ENCODE assay signal across 18 cellular contexts in genomic region chr2:42103829-42104228, GRCh38. TPM values are rescaled to one million over a fixed set of nuclear protein-coding genes. Genes with fewer than 3 reads are reported as not detected.
DNase-seq lines count a peak whose midpoint lies in the region; TF ChIP-seq lines count a peak whose summit lies in the region.
"Had no signal": no experiment of that assay in that cellular context is flagged by ENCODE, and none has a peak within 500 bp of the region (broad histone marks: within the 10 kb centered on the region; RNA-seq: fewer than 3 reads in every experiment).

No MANE protein-coding gene starts in this region.

- H3K4me2 ChIP-seq in OCI-LY7 (ENCODE audit: low read length) (peak overlapping the region; percentile 72), hepatocyte (no peak overlapping the region)
- H3K4me2 ChIP-seq: SK-N-SH had no signal

- peaks cover 9% of the 10 kb centered on the region for H3K9me3 Mint-ChIP-seq in activated CD4-positive, alpha-beta T cell treated with anti-CD3 and anti-CD28 coated beads, Interleukin-2, amount 10 ng/mL, durations not matched to agents 24 days and 14 days
- peaks cover 10% of the 10 kb centered on the region for H3K9me3 Mint-ChIP-seq in activated CD4-positive, alpha-beta T cell treated with anti-CD3 and anti-CD28 coated beads, Interleukin-2, amount 10 ng/mL, durations not matched to agents 7 days and 5 days

- peak overlapping the region; percentile 52 for H3K27ac Mint-ChIP-seq in activated CD4-positive, alpha-beta T cell treated with anti-CD3 and anti-CD28 coated beads, Interleukin-2, amount 10 ng/mL, durations not matched to agents 24 days and 14 days
- H3K27ac Mint-ChIP-seq in activated CD4-positive, alpha-beta T cell treated with anti-CD3 and anti-CD28 coated beads, Interleukin-2, amount 10 ng/mL, durations not matched to agents 7 days and 5 days = no peak overlapping the region

- POLR2A ChIA-PET in activated CD4-positive, alpha-beta T cell treated with anti-CD3 and anti-CD28 coated beads, Interleukin-2, amount 10 ng/mL, durations not matched to agents 7 days and 5 days (lab: Charles Lee) = no interaction called here
- POLR2A ChIA-PET in OCI-LY7 (lab: Charles Lee) = interaction anchor here (1.0 kb wide), 1 partner anchor 38 kb away, joined by 3 read pairs; no protein-coding TSS in a partner anchor

- no peak for TF ChIP-seq CTCF in OCI-LY7 (conservative IDR thresholded peaks at IDR 0.05; ENCODE audit: low read length)
- TF ChIP-seq CTCF in hepatocyte (IDR thresholded peaks at IDR 0.05; ENCODE audit: poor library complexity) = no peak
- TF ChIP-seq CTCF in spleen (IDR thresholded peaks at IDR 0.05 in 8 of 11, conservative IDR thresholded peaks at IDR 0.05 in 3 of 11) = no peak

- BruUV-seq in OCI-LY7 (replicated peaks; lab: Mats Ljungman, UMichigan) = no TSS peak

- H3K4me1 Mint-ChIP-seq in activated CD4-positive, alpha-beta T cell treated with anti-CD3 and anti-CD28 coated beads, Interleukin-2, amount 10 ng/mL, durations not matched to agents 24 days and 14 days = peaks cover 45% of the 10 kb centered on the region
- peaks cover 31% of the 10 kb centered on the region for H3K4me1 Mint-ChIP-seq in activated CD4-positive, alpha-beta T cell treated with anti-CD3 and anti-CD28 coated beads, Interleukin-2, amount 10 ng/mL, durations not matched to agents 7 days and 5 days

- peaks cover 9% of the 10 kb centered on the region for H3K36me3 Mint-ChIP-seq in activated CD4-positive, alpha-beta T cell treated with anti-CD3 and anti-CD28 coated beads, Interleukin-2, amount 10 ng/mL, durations not matched to agents 24 days and 14 days (ENCODE audit: low read depth)
- H3K36me3 Mint-ChIP-seq in activated CD4-positive, alpha-beta T cell treated with anti-CD3 and anti-CD28 coated beads, Interleukin-2, amount 10 ng/mL, durations not matched to agents 7 days and 5 days (ENCODE audit: low read depth) = peaks cover 15% of the 10 kb centered on the region

- H3K36me3 ChIP-seq in OCI-LY7 (ENCODE audit: insufficient read depth, low read length) (no peaks in the 10 kb centered on the region; the same call in 1 of the 2 replicates), hepatocyte (replicated peaks; ENCODE audit: insufficient read depth, low read depth) (no peaks in the 10 kb centered on the region), spleen (no peaks in the 10 kb centered on the region), SJCRH30 (no peaks in the 10 kb centered on the region)
- H3K36me3 ChIP-seq: ovary, WERI-Rb-1 had no signal

- H3K9me3 ChIP-seq in OCI-LY7 (ENCODE audit: low read length) = 0 out of 2 replicates have a peak, but pooled peaks cover 11% of the 10 kb centered on the region
- H3K9me3 ChIP-seq in hepatocyte (ENCODE audit: low read depth) = no peaks in the 10 kb centered on the region
- H3K9me3 ChIP-seq in spleen = peaks cover 0 to 8% (median 1%) of the 10 kb centered on the region in 8 donors
- 0 out of 2 replicates have a peak, but pooled peaks cover 3% of the 10 kb centered on the region for H3K9me3 ChIP-seq in SJCRH30 (replicated peaks)
- H3K9me3 ChIP-seq: ovary, SK-N-SH had no signal

- H3K79me2 ChIP-seq in OCI-LY7 (ENCODE audit: insufficient read depth, low read depth, low read length) = no peaks in the 10 kb centered on the region
- no peaks in the 10 kb centered on the region for H3K79me2 ChIP-seq in hepatocyte

- CTCF ChIA-PET in activated CD4-positive, alpha-beta T cell treated with anti-CD3 and anti-CD28 coated beads, Interleukin-2, amount 10 ng/mL, durations not matched to agents 7 days and 5 days (lab: Charles Lee) = interaction anchor here (0.6 kb wide), 1 partner anchor 205 kb away, joined by 3 read pairs; no protein-coding TSS in a partner anchor
- CTCF ChIA-PET in OCI-LY7 (lab: Charles Lee; ENCODE audit: unreplicated experiment) = no interaction called here

- H4K20me1 ChIP-seq in OCI-LY7 (ENCODE audit: insufficient read depth, low read length) (no peaks in the 10 kb centered on the region), hepatocyte (ENCODE audit: insufficient read depth, poor library complexity, severe bottlenecking) (no peaks in the 10 kb centered on the region)

- H3K4me3 Mint-ChIP-seq in activated CD4-positive, alpha-beta T cell treated with anti-CD3 and anti-CD28 coated beads, Interleukin-2, amount 10 ng/mL, durations not matched to agents 24 days and 14 days = peak overlapping the region; percentile 30
- no peak overlapping the region for H3K4me3 Mint-ChIP-seq in activated CD4-positive, alpha-beta T cell treated with anti-CD3 and anti-CD28 coated beads, Interleukin-2, amount 10 ng/mL, durations not matched to agents 7 days and 5 days

- H3K27me3 Mint-ChIP-seq in activated CD4-positive, alpha-beta T cell treated with anti-CD3 and anti-CD28 coated beads, Interleukin-2, amount 10 ng/mL, durations not matched to agents 24 days and 14 days = no peaks in the 10 kb centered on the region
- H3K27me3 Mint-ChIP-seq in activated CD4-positive, alpha-beta T cell treated with anti-CD3 and anti-CD28 coated beads, Interleukin-2, amount 10 ng/mL, durations not matched to agents 7 days and 5 days = no peaks in the 10 kb centered on the region

- no peak for TF ChIP-seq POLR2A in spleen (IDR thresholded peaks at IDR 0.05)

- H3K4me1 ChIP-seq in OCI-LY7 (ENCODE audit: insufficient read depth, low read length, poor library complexity, severe bottlenecking) (peaks cover 65% of the 10 kb centered on the region), hepatocyte (ENCODE audit: insufficient read depth) (peaks cover 20% of the 10 kb centered on the region), spleen (peaks cover 83 to 100% (median 99%) of the 10 kb centered on the region in 6 donors), SJCRH30 (peaks cover 30% of the 10 kb centered on the region)

- H2AFZ ChIP-seq in OCI-LY7 (ENCODE audit: low read length) (no peak overlapping the region), hepatocyte (no peak overlapping the region)

- intact Hi-C loops in activated CD4-positive, alpha-beta T cell treated with anti-CD3 and anti-CD28 coated beads, Interleukin-2, amount 10 ng/mL, durations not matched to agents 24 days and 14 days (cut with micrococcal nuclease) = loop anchor here (2.0 to 5.0 kb wide), 2 partner anchors 29 to 388 kb away; partner anchors contain the start of gene KCNG3
- intact Hi-C loops in OCI-LY7 (cut with micrococcal nuclease; ENCODE audit: unreplicated experiment) = loop anchor here (2.0 kb wide), 1 partner anchor 25 kb away; no protein-coding TSS in a partner anchor
- intact Hi-C loops in spleen (cut with DNase I; ENCODE audit: low total_unique reads) = loop anchor here (10.0 kb wide), 1 partner anchor 71 kb away; no protein-coding TSS in a partner anchor

- DNase-seq in activated CD4-positive, alpha-beta T cell treated with anti-CD3 and anti-CD28 coated beads, Interleukin-2, amount 10 ng/mL, durations not matched to agents 24 days and 14 days = peak; percentile 61
- DNase-seq in activated CD4-positive, alpha-beta T cell treated with anti-CD3 and anti-CD28 coated beads, Interleukin-2, amount 10 ng/mL, durations not matched to agents 7 days and 5 days = no peak
- DNase-seq in OCI-LY7 (ENCODE audit: low spot score) (no peak), hepatocyte (ENCODE audit: low spot score) (no peak), spleen (no peak), NCI-H2227 treated with DMSO at 0.1 percent for 48 hours (lab: John Stamatoyannopoulos, UW) (no peak), NCI-H748 (lab: John Stamatoyannopoulos, UW; ENCODE audit: unreplicated experiment) (no peak), SJCRH30 (no peak)
- DNase-seq: midbrain; NCI-H1417; OCI-M1; SK-N-SH; stimulated activated CD4-positive, alpha-beta T cell treated with anti-CD3 and anti-CD28 coated beads, Interleukin-12 subunit alpha, Interleukin-12 subunit beta, amount 100 ng/mL, for 4 hours; substantia nigra; WERI-Rb-1 had no signal

- WGBS in hepatocyte (ENCODE audit: low lambda C conversion rate, missing lambda C conversion rate) = 67% methylated on average over 3 of the region's 3 CpGs
- WGBS in spleen, 5 donors = 50 to 78% (median 76%) methylated on average over 3 of the region's 3 CpGs

- no peaks in the 10 kb centered on the region for H3K27me3 ChIP-seq in hepatocyte
- H3K27me3 ChIP-seq in spleen (replicated peaks in 1 of 7) = no peaks in the 10 kb centered on the region
- no peaks in the 10 kb centered on the region for H3K27me3 ChIP-seq in SJCRH30
- H3K27me3 ChIP-seq: ovary had no signal

- H3K27ac ChIP-seq in OCI-LY7 (ENCODE audit: low read depth, low read length, poor library complexity, severe bottlenecking) = no peak overlapping the region
- peak overlapping the region; percentile 96 for H3K27ac ChIP-seq in hepatocyte
- H3K27ac ChIP-seq in spleen = peak overlapping the region; percentile 90 to 98 (median 96)
- H3K27ac ChIP-seq in SJCRH30 = no peak overlapping the region
- H3K27ac ChIP-seq: epithelial cell of prostate, WERI-Rb-1 had no signal

- H3K4me3 ChIP-seq in OCI-LY7 (ENCODE audit: low read depth, low read length, poor library complexity, severe bottlenecking) (no peak overlapping the region), hepatocyte (no peak overlapping the region), spleen (no peak overlapping the region), SJCRH30 (no peak overlapping the region)
- H3K4me3 ChIP-seq: K562, ovary had no signal

- H3K9me2 ChIP-seq in OCI-LY7 (ENCODE audit: insufficient read depth, low read length) (no peaks in the 10 kb centered on the region), hepatocyte (replicated peaks; ENCODE audit: insufficient read depth) (no peaks in the 10 kb centered on the region)
- H3K9me2 ChIP-seq: SK-N-SH had no signal

RNA-seq across cellular contexts. Expression of gene PKDCC, which starts 56.0 kb away (rescaled TPM):
- total RNA-seq in activated CD4-positive, alpha-beta T cell treated with anti-CD3 and anti-CD28 coated beads, Interleukin-2, amount 10 ng/mL, durations not matched to agents 24 days and 14 days = not detected in 2 replicates
- not detected for total RNA-seq in activated CD4-positive, alpha-beta T cell treated with anti-CD3 and anti-CD28 coated beads, Interleukin-2, amount 10 ng/mL, durations not matched to agents 7 days and 5 days
- total RNA-seq in OCI-LY7 (2014; rRNA removed; shearing (Covaris generic)) = not detected in 2 replicates
- total RNA-seq in OCI-LY7 (2022) (not detected in 2 replicates), hepatocyte (278 and 339 TPM in 2 replicates), spleen (10 to 100 TPM; 41.0 to 81.9 (median 51.7) TPM)
- polyA plus RNA-seq in hepatocyte (270 and 281 TPM in 2 replicates), spleen (10 to 100 TPM; 19.8 to 44.0 (median 31.8) TPM)
- 361 and 363 TPM in 2 replicates for total RNA-seq in SJCRH30 (2014; rRNA removed; shearing (Covaris generic))

Comparison
In these comparisons a context has a peak if more than half of its experiments do, and no peak if none do; other contexts are left out.
1. H3K27ac ChIP-seq: peak in hepatocyte (single experiment) and spleen (8 of 8); none in OCI-LY7 (single experiment) and SJCRH30 (single experiment).
2. RNA of gene PKDCC, which starts 56.0 kb away (total RNA-seq): 361 to 363 TPM in SJCRH30, 278 to 339 TPM in hepatocyte and 41.0 to 81.9 TPM in spleen; not detected in activated CD4-positive, alpha-beta T cell treated with anti-CD3 and anti-CD28 coated beads, Interleukin-2, amount 10 ng/mL, durations not matched to agents 24 days and 14 days, not detected in activated CD4-positive, alpha-beta T cell treated with anti-CD3 and anti-CD28 coated beads, Interleukin-2, amount 10 ng/mL, durations not matched to agents 7 days and 5 days and not detected in OCI-LY7; every median in the first group is over 10 times any median in the second.